In the genomic region with DNA sequence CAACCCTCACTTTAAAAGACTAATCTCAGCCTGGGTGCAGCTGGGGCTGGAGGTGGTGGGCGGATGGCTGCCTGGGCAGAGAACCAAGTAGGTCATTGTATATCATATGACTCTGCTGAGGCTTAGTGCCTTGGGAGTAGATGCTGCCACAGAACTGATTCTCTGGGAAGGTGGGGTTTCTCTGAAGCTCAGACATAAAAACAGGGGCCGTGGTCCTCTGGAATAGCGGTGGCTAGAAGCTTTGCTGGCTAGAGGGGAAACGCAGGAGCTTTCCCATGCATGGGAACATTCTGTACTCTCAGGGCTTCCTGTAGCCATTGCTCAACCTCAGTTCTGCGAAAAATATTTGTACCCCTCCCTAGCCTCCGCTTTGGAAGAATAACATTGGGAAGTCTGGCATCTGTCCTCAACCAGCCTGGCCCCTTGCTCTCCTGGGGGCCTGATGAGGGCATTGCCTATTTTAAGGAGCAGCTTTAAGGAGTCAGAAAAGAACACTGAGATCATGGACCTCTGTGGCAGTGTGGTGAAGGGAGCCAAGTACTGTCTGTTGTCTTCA, we compare ENCODE assay signal across 9 cellular contexts. TPM values are rescaled to one million over a fixed set of nuclear protein-coding genes. Genes with fewer than 3 reads are reported as not detected.
DNase-seq lines count a peak whose midpoint lies in the region; ATAC-seq lines count a peak whose summit lies in the region.
"Had no signal": no experiment of that assay in that cellular context is flagged by ENCODE, and none has a peak within 500 bp of the region (broad histone marks: within the 10 kb centered on the region; RNA-seq: fewer than 3 reads in every experiment).

No MANE protein-coding gene starts in this region.

- ATAC-seq in left lobe of liver (peak; percentile 27), GM18520 (IDR thresholded peaks at IDR 0.05; ENCODE audit: unreplicated experiment) (no peak), GM18858 (IDR thresholded peaks at IDR 0.05; ENCODE audit: unreplicated experiment) (no peak)

- DNase-seq in ELR (ENCODE audit: low read depth) (peak; percentile 3), cerebellum (ENCODE audit: low spot score) (peak; percentile 80), left lobe of liver (ENCODE audit: low spot score) (no peak), smooth muscle cell of the brain vasculature (ENCODE audit: low read depth, low spot score) (peak; percentile 62), hippocampal formation (lab: John Stamatoyannopoulos, UW) (no peak), HuH-7 (ENCODE audit: low spot score) (no peak)
- DNase-seq: NCI-H774 had no signal

RNA-seq across cellular contexts. Expression of gene TIMP4, which starts 14.7 kb away (rescaled TPM):
- total RNA-seq in cerebellum: 17.6 TPM
- total RNA-seq in left lobe of liver: 0.53 TPM

Comparison
In these comparisons a context has a peak if more than half of its experiments do, and no peak if none do; other contexts are left out.
1. DNase-seq: peak in ELR (single experiment), cerebellum (single experiment) and smooth muscle cell of the brain vasculature (single experiment); none in left lobe of liver (single experiment), hippocampal formation (0 of 2) and HuH-7 (single experiment).
2. RNA of gene TIMP4, which starts 14.7 kb away (total RNA-seq): 17.6 TPM in cerebellum (single experiment); 0.53 TPM in left lobe of liver (single experiment); every median in the first group is over 10 times any median in the second.